Comparison of ENCODE assay signal across 21 cellular contexts in genomic region chr9:137807721-137808703, GRCh38.
DNase-seq lines count a peak whose midpoint lies in the region; ATAC-seq and TF ChIP-seq lines count a peak whose summit lies in the region.
"Had no signal": no experiment of that assay in that cellular context is flagged by ENCODE, and none has a peak within 500 bp of the region (broad histone marks: within the 10 kb centered on the region; RNA-seq: fewer than 3 reads in every experiment).

No MANE protein-coding gene starts in this region.

- no peak overlapping the region for H3K27ac Mint-ChIP-seq in activated naive CD8-positive, alpha-beta T cell treated with anti-CD3 and anti-CD28 coated beads, Interleukin-2, amount 10 ng/mL, durations not matched to agents 7 days and 5 days
- H3K27ac Mint-ChIP-seq in activated naive CD8-positive, alpha-beta T cell treated with anti-CD3 and anti-CD28 coated beads, Interleukin-2, amount 50 U/mL, for 24 hours: no peak overlapping the region
- H3K27ac Mint-ChIP-seq in T-helper 1 cell treated with Interleukin-12 subunit alpha and Interleukin-12 subunit beta and Interleukin-4 antibody, amounts not matched to agents 30 μg/mL and 1 μg/mL, for 36 hours: peak overlapping the region; percentile 20
- H3K27ac Mint-ChIP-seq in endothelial cell (ENCODE audit: unreplicated experiment): peak overlapping the region; percentile 78

- no peak for DNase-seq in activated naive CD8-positive, alpha-beta T cell treated with anti-CD3 and anti-CD28 coated beads, Interleukin-2, amount 10 ng/mL, durations not matched to agents 7 days and 5 days
- no peak for DNase-seq in activated naive CD8-positive, alpha-beta T cell treated with anti-CD3 and anti-CD28 coated beads, Interleukin-2, amount 50 U/mL, for 24 hours
- no peak for DNase-seq in endothelial cell (ENCODE audit: low spot score)
- peak; percentile 68 for DNase-seq in posterior vena cava (ENCODE audit: low spot score)
- no peak for DNase-seq in activated CD4-positive, CD25-positive, alpha-beta regulatory T cell (lab: John Stamatoyannopoulos, UW)
- no peak for DNase-seq in lower leg skin (ENCODE audit: low spot score in 2 of 2)
- DNase-seq: activated effector memory CD4-positive, alpha-beta T cell treated with Interleukin-2 at 50 U/mL for 16 hours; amniotic stem cell; hippocampal formation; NCI-H1694; NCI-H2227 treated with DMSO at 0.1 percent for 48 hours; NCI-H82; stimulated activated CD4-positive, alpha-beta T cell treated with anti-CD3 and anti-CD28 coated beads, Interleukin-2, amount 100 ng/mL, for 24 hours; stimulated activated naive CD4-positive, alpha-beta T cell treated with Interleukin-2 at 50 U/mL for 16 hours; transverse colon; WERI-Rb-1 had no signal

- H3K4me1 Mint-ChIP-seq in activated naive CD8-positive, alpha-beta T cell treated with anti-CD3 and anti-CD28 coated beads, Interleukin-2, amount 10 ng/mL, durations not matched to agents 7 days and 5 days: peaks cover 9% of the 10 kb centered on the region
- H3K4me1 Mint-ChIP-seq in activated naive CD8-positive, alpha-beta T cell treated with anti-CD3 and anti-CD28 coated beads, Interleukin-2, amount 50 U/mL, for 24 hours: peaks cover 2% of the 10 kb centered on the region
- peaks cover 6% of the 10 kb centered on the region for H3K4me1 Mint-ChIP-seq in T-helper 1 cell treated with Interleukin-12 subunit alpha and Interleukin-12 subunit beta and Interleukin-4 antibody, amounts not matched to agents 30 μg/mL and 1 μg/mL, for 36 hours (ENCODE audit: low read depth)
- H3K4me1 Mint-ChIP-seq in endothelial cell (ENCODE audit: unreplicated experiment): peaks cover 8% of the 10 kb centered on the region
- H3K4me1 Mint-ChIP-seq: GM23338 had no signal

- intact Hi-C loops in posterior vena cava (cut with DNase I) (no loop called here), lower leg skin (cut with DNase I; ENCODE audit: low total_unique reads) (no loop called here)

- WGBS in lower leg skin, 2 donors: 89 to 91% methylated on average over 22 of the region's 22 CpGs

- H3K4me3 ChIP-seq in lower leg skin (ENCODE audit: low read depth, poor library complexity, severe bottlenecking): no peak overlapping the region
- H3K4me3 ChIP-seq: cardiac muscle cell, GM23338, K562, transverse colon had no signal

- H3K9me3 Mint-ChIP-seq in activated naive CD8-positive, alpha-beta T cell treated with anti-CD3 and anti-CD28 coated beads, Interleukin-2, amount 10 ng/mL, durations not matched to agents 7 days and 5 days: peaks cover 3% of the 10 kb centered on the region
- H3K9me3 Mint-ChIP-seq in activated naive CD8-positive, alpha-beta T cell treated with anti-CD3 and anti-CD28 coated beads, Interleukin-2, amount 50 U/mL, for 24 hours: no peaks in the 10 kb centered on the region
- H3K9me3 Mint-ChIP-seq in T-helper 1 cell treated with Interleukin-12 subunit alpha and Interleukin-12 subunit beta and Interleukin-4 antibody, amounts not matched to agents 30 μg/mL and 1 μg/mL, for 36 hours: no peaks in the 10 kb centered on the region
- no peaks in the 10 kb centered on the region for H3K9me3 Mint-ChIP-seq in endothelial cell (ENCODE audit: unreplicated experiment)
- H3K9me3 Mint-ChIP-seq: GM23338 had no signal

- H3K36me3 Mint-ChIP-seq in activated naive CD8-positive, alpha-beta T cell treated with anti-CD3 and anti-CD28 coated beads, Interleukin-2, amount 10 ng/mL, durations not matched to agents 7 days and 5 days: peaks cover 30% of the 10 kb centered on the region
- peaks cover 33% of the 10 kb centered on the region for H3K36me3 Mint-ChIP-seq in activated naive CD8-positive, alpha-beta T cell treated with anti-CD3 and anti-CD28 coated beads, Interleukin-2, amount 50 U/mL, for 24 hours (ENCODE audit: low read depth)
- H3K36me3 Mint-ChIP-seq in T-helper 1 cell treated with Interleukin-12 subunit alpha and Interleukin-12 subunit beta and Interleukin-4 antibody, amounts not matched to agents 30 μg/mL and 1 μg/mL, for 36 hours (ENCODE audit: low read depth): peaks cover 18% of the 10 kb centered on the region
- H3K36me3 Mint-ChIP-seq in endothelial cell (ENCODE audit: low read depth, unreplicated experiment): peaks cover 44% of the 10 kb centered on the region

- no peaks in the 10 kb centered on the region for H3K27me3 Mint-ChIP-seq in activated naive CD8-positive, alpha-beta T cell treated with anti-CD3 and anti-CD28 coated beads, Interleukin-2, amount 10 ng/mL, durations not matched to agents 7 days and 5 days
- no peaks in the 10 kb centered on the region for H3K27me3 Mint-ChIP-seq in activated naive CD8-positive, alpha-beta T cell treated with anti-CD3 and anti-CD28 coated beads, Interleukin-2, amount 50 U/mL, for 24 hours
- H3K27me3 Mint-ChIP-seq in T-helper 1 cell treated with Interleukin-12 subunit alpha and Interleukin-12 subunit beta and Interleukin-4 antibody, amounts not matched to agents 30 μg/mL and 1 μg/mL, for 36 hours (ENCODE audit: low read depth): no peaks in the 10 kb centered on the region
- peaks cover 2% of the 10 kb centered on the region for H3K27me3 Mint-ChIP-seq in endothelial cell (ENCODE audit: unreplicated experiment)

- POLR2A ChIA-PET in activated naive CD8-positive, alpha-beta T cell treated with anti-CD3 and anti-CD28 coated beads, Interleukin-2, amount 10 ng/mL, durations not matched to agents 7 days and 5 days (lab: Charles Lee): no interaction called here

- peak; percentile 82 for ATAC-seq in activated naive CD8-positive, alpha-beta T cell treated with anti-CD3 and anti-CD28 coated beads, Interleukin-2, amount 10 ng/mL, durations not matched to agents 7 days and 5 days (ENCODE audit: low read depth)
- no peak for ATAC-seq in activated naive CD8-positive, alpha-beta T cell treated with anti-CD3 and anti-CD28 coated beads, Interleukin-2, amount 50 U/mL, for 24 hours
- no peak for ATAC-seq in HG03196 (IDR thresholded peaks at IDR 0.05; ENCODE audit: unreplicated experiment)
- ATAC-seq: GM23338, K562 had no signal

- no peak for TF ChIP-seq CTCF in endothelial cell (IDR thresholded peaks at IDR 0.05; ENCODE audit: unreplicated experiment)
- TF ChIP-seq CTCF in lower leg skin (IDR thresholded peaks at IDR 0.05): no peak

- H3K4me3 Mint-ChIP-seq in activated naive CD8-positive, alpha-beta T cell treated with anti-CD3 and anti-CD28 coated beads, Interleukin-2, amount 10 ng/mL, durations not matched to agents 7 days and 5 days: peak overlapping the region; percentile 3
- no peak overlapping the region for H3K4me3 Mint-ChIP-seq in activated naive CD8-positive, alpha-beta T cell treated with anti-CD3 and anti-CD28 coated beads, Interleukin-2, amount 50 U/mL, for 24 hours
- no peak overlapping the region for H3K4me3 Mint-ChIP-seq in T-helper 1 cell treated with Interleukin-12 subunit alpha and Interleukin-12 subunit beta and Interleukin-4 antibody, amounts not matched to agents 30 μg/mL and 1 μg/mL, for 36 hours
- H3K4me3 Mint-ChIP-seq in endothelial cell (ENCODE audit: unreplicated experiment): no peak overlapping the region
- H3K4me3 Mint-ChIP-seq: GM23338 had no signal

- no peak for TF ChIP-seq POLR2A in lower leg skin (IDR thresholded peaks at IDR 0.05)

Comparison
In these comparisons a context has a peak if more than half of its experiments do, and no peak if none do; other contexts are left out.
1. H3K27ac Mint-ChIP-seq: peak in T-helper 1 cell treated with Interleukin-12 subunit alpha and Interleukin-12 subunit beta and Interleukin-4 antibody, amounts not matched to agents 30 μg/mL and 1 μg/mL, for 36 hours (single experiment) and endothelial cell (single experiment); none in activated naive CD8-positive, alpha-beta T cell treated with anti-CD3 and anti-CD28 coated beads, Interleukin-2, amount 10 ng/mL, durations not matched to agents 7 days and 5 days (single experiment) and activated naive CD8-positive, alpha-beta T cell treated with anti-CD3 and anti-CD28 coated beads, Interleukin-2, amount 50 U/mL, for 24 hours (single experiment).